8 cellular contexts compared by ENCODE assay signal in genomic region chr15:34582461-34583357, GRCh38. TPM values are rescaled to one million over a fixed set of nuclear protein-coding genes. Genes with fewer than 3 reads are reported as not detected.
DNase-seq lines count a peak whose midpoint lies in the region; ATAC-seq and TF ChIP-seq lines count a peak whose summit lies in the region.

No MANE protein-coding gene starts in this region.

- peak overlapping the region; percentile 38 to 69 (median 59) for H3K27ac ChIP-seq in esophagus squamous epithelium
- no peak overlapping the region for H3K27ac ChIP-seq in urinary bladder (ENCODE audit: low read depth)

- H3K9me2 ChIP-seq in Loucy (replicated peaks; ENCODE audit: low read depth, low read length): no peaks in the 10 kb centered on the region

- H3K4me3 ChIP-seq in HAP-1 (peak overlapping the region; percentile 66), Loucy (ENCODE audit: low read length, poor library complexity, severe bottlenecking) (peak overlapping the region; percentile 81), esophagus squamous epithelium (peak overlapping the region; percentile 58 to 90 (median 84)), urinary bladder (ENCODE audit: low read depth, low read length) (peak overlapping the region; percentile 98)

- no peak for TF ChIP-seq CTCF in Loucy (conservative IDR thresholded peaks at IDR 0.05; ENCODE audit: low read length)
- no peak for TF ChIP-seq CTCF in esophagus squamous epithelium (IDR thresholded peaks at IDR 0.05)

- H2AFZ ChIP-seq in Loucy (ENCODE audit: low read length): 0 out of 2 replicates have a peak overlapping the region, but pooled peaks have one; percentile 21

- H3F3A ChIP-seq in Loucy (ENCODE audit: low read depth): no peaks in the 10 kb centered on the region

- DNase-seq in NCI-H2227 (lab: John Stamatoyannopoulos, UW; ENCODE audit: unreplicated experiment): peak; percentile 27
- DNase-seq in NCI-H2227 treated with DMSO at 0.1 percent for 48 hours (lab: John Stamatoyannopoulos, UW): no peak
- peak; percentile 36 to 57 for DNase-seq in HAP-1 (ENCODE audit: low spot score in 2 of 2)
- DNase-seq in activated CD8-positive, alpha-beta memory T cell treated with anti-CD3 and anti-CD28 coated beads for 48 hours (ENCODE audit: low read depth in 2 of 3, low spot score in 2 of 3): peak in 2 of 3 experiments; percentile 18 to 36
- no peak for DNase-seq in esophagus squamous epithelium (lab: John Stamatoyannopoulos, UW)
- peak in 7 of 10 donors; percentile 16 to 66 (median 34) for DNase-seq in naive thymus-derived CD8-positive, alpha-beta T cell

- H3K9me3 ChIP-seq in HAP-1 (no peaks in the 10 kb centered on the region), Loucy (ENCODE audit: insufficient read depth, low read depth, low read length) (no peaks in the 10 kb centered on the region), esophagus squamous epithelium (no peaks in the 10 kb centered on the region)

- H3K9ac ChIP-seq in Loucy (ENCODE audit: low read depth, low read length, poor library complexity, severe bottlenecking): peak overlapping the region; percentile 72

- peak in 1 of 4 donors; percentile 45 for TF ChIP-seq POLR2A in esophagus squamous epithelium (IDR thresholded peaks at IDR 0.05)

- H3K36me3 ChIP-seq in HAP-1 (replicated peaks): no peaks in the 10 kb centered on the region
- H3K36me3 ChIP-seq in Loucy (ENCODE audit: insufficient read depth, low read length): no peaks in the 10 kb centered on the region
- H3K36me3 ChIP-seq in esophagus squamous epithelium: no peaks in the 10 kb centered on the region
- no peaks in the 10 kb centered on the region for H3K36me3 ChIP-seq in urinary bladder (ENCODE audit: insufficient read depth)

- H3K4me1 Mint-ChIP-seq in naive thymus-derived CD8-positive, alpha-beta T cell: peaks cover 21 to 48% (median 41%) of the 10 kb centered on the region in 4 donors

- intact Hi-C loops in esophagus squamous epithelium (cut with DNase I): no loop called here

- in situ Hi-C loops in HAP-1 (cut with MboI; ENCODE audit: low sequenced_read_pairs): loop anchor here (25.0 kb wide), 1 partner anchor 520 kb away; no protein-coding TSS in a partner anchor

- H4K20me1 ChIP-seq in Loucy (ENCODE audit: insufficient read depth, low read length, poor library complexity, severe bottlenecking): peaks cover 4% of the 10 kb centered on the region

- H3K79me2 ChIP-seq in Loucy (ENCODE audit: insufficient read depth, low read length): peaks cover 24% of the 10 kb centered on the region

- H3K4me1 ChIP-seq in HAP-1 (peaks cover 10% of the 10 kb centered on the region), Loucy (ENCODE audit: insufficient read depth, low read length, poor library complexity, severe bottlenecking) (peaks cover 4% of the 10 kb centered on the region), esophagus squamous epithelium (peaks cover 13 to 32% (median 16%) of the 10 kb centered on the region in 3 donors), urinary bladder (ENCODE audit: insufficient read depth) (no peaks in the 10 kb centered on the region)

- no peaks in the 10 kb centered on the region for H3K9me3 Mint-ChIP-seq in naive thymus-derived CD8-positive, alpha-beta T cell

- H3K27me3 Mint-ChIP-seq in naive thymus-derived CD8-positive, alpha-beta T cell: peaks cover 0 to 11% (median 2%) of the 10 kb centered on the region in 5 donors

- H3K4me2 ChIP-seq in Loucy (ENCODE audit: low read depth, low read length, poor library complexity, severe bottlenecking): peak overlapping the region; percentile 64

- peaks cover 0 to 2% (median 0%) of the 10 kb centered on the region in 3 donors for H3K36me3 Mint-ChIP-seq in naive thymus-derived CD8-positive, alpha-beta T cell

- H3K27ac Mint-ChIP-seq in naive thymus-derived CD8-positive, alpha-beta T cell: peak overlapping the region; percentile 24 to 90 (median 72)

- no peaks in the 10 kb centered on the region for H3K27me3 ChIP-seq in HAP-1 (ENCODE audit: low read depth)
- H3K27me3 ChIP-seq in Loucy (ENCODE audit: insufficient read depth, low read length, poor library complexity, severe bottlenecking): no peaks in the 10 kb centered on the region
- peaks cover 0 to 15% (median 0%) of the 10 kb centered on the region in 4 donors for H3K27me3 ChIP-seq in esophagus squamous epithelium

- peak; percentile 34 to 35 for ATAC-seq in naive thymus-derived CD8-positive, alpha-beta T cell

- WGBS in esophagus squamous epithelium, 2 donors: 8 to 15% methylated on average over 10 to 12 of the region's 69 CpGs
- WGBS in urinary bladder: 4% methylated on average over 69 of the region's 69 CpGs

- peak overlapping the region; percentile 80 to 93 (median 87) for H3K4me3 Mint-ChIP-seq in naive thymus-derived CD8-positive, alpha-beta T cell

- POLR2A ChIA-PET in naive thymus-derived CD8-positive, alpha-beta T cell (lab: Charles Lee): interaction anchor here (1.3 to 1.7 kb wide), 3 partner anchors 243 to 481 kb away, joined by 3 to 4 read pairs (median 4); partner anchors contain the start of genes EMC7 and PGBD4

RNA-seq across cellular contexts. Expression of gene GOLGA8B, which starts 0.7 kb away (rescaled TPM):
- total RNA-seq in esophagus squamous epithelium (100 to 1,000 TPM in 1 of 4 donors, 10 to 100 TPM in 2, 1 to 10 TPM in 1; 3.4 to 105 (median 33.7) TPM), urinary bladder (24.2 TPM)
- total RNA-seq in naive thymus-derived CD8-positive, alpha-beta T cell: 100 to 1,000 TPM; 351 to 378 TPM
- 1 to 10 TPM; 4.3 to 5.8 (median 4.7) TPM for polyA plus RNA-seq in naive thymus-derived CD8-positive, alpha-beta T cell
- 8.3 TPM for polyA plus RNA-seq in urinary bladder

Comparison
In these comparisons a context has a peak if more than half of its experiments do, and no peak if none do; other contexts are left out.
1. DNase-seq: peak in NCI-H2227 (single experiment), HAP-1 (2 of 2), activated CD8-positive, alpha-beta memory T cell treated with anti-CD3 and anti-CD28 coated beads for 48 hours (2 of 3) and naive thymus-derived CD8-positive, alpha-beta T cell (7 of 10); none in NCI-H2227 treated with DMSO at 0.1 percent for 48 hours (single experiment) and esophagus squamous epithelium (single experiment).
2. Peak in every context shown above with its lines, with median percentiles within 50 percentile points of each other: H3K4me3 ChIP-seq.